Comparison of ENCODE assay signal across 8 cellular contexts in the genomic region with DNA sequence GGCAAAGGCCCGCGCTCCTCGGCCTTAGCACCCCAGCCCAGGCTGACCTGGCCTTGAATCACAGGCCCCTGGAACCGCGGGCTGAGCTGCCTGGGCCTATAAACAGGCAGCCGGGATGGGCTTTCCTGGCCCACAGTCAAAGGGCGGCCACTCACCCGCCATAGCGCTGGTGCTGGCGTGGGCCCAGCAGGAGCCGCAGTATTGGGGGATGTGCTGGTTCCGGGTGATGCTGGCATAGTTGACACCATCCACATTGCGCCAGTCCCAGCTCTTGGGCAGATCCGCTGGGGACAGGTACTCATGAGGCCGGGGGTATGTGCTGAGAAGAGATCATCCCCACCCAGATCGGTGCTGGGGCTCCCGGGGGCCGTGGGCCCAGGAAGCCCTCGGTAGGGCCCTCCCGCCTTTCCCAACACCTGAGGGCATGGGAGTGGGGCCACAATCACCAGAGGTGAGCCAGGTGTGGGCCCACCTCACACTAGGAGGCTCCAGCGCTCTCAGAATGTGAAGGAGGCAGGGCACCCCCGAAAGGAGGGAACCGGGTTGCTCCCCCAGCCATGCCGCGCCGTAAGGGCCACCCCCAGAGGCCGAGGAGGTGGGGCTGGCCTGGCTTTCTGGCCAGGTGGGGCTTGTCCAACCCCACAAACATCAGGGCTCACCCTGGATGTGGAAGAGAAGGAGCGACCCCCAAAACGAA. TPM values are rescaled to one million over a fixed set of nuclear protein-coding genes. Genes with fewer than 3 reads are reported as not detected.
DNase-seq lines count a peak whose midpoint lies in the region; ATAC-seq, FAIRE-seq and TF ChIP-seq lines count a peak whose summit lies in the region.

No MANE protein-coding gene starts in this region.

- H3K27me3 ChIP-seq in OCI-LY3 (ENCODE audit: low read depth, low read length) = peaks cover 3% of the 10 kb centered on the region

- H3K4me1 ChIP-seq in OCI-LY3 (ENCODE audit: low read length) = peaks cover 66% of the 10 kb centered on the region

- H3K36me3 Mint-ChIP-seq in Calu3 (ENCODE audit: insufficient read depth, unreplicated experiment) (peaks cover 52% of the 10 kb centered on the region), endothelial cell (ENCODE audit: low read depth, unreplicated experiment) (peaks cover 23% of the 10 kb centered on the region), naive B cell (peaks cover 0 to 23% of the 10 kb centered on the region in 2 donors)

- DNase-seq in Calu3 (peak; percentile 31), endothelial cell (ENCODE audit: low spot score) (no peak), naive B cell (no peak), NCI-H2171 (lab: John Stamatoyannopoulos, UW) (no peak), SHP77 treated with DMSO at 0.1 percent for 48 hours (lab: John Stamatoyannopoulos, UW) (no peak), frontal cortex (ENCODE audit: low spot score in 2 of 2) (no peak)

- peak overlapping the region; percentile 95 for H3K9ac ChIP-seq in OCI-LY3 (ENCODE audit: low read length)

- no peak for FAIRE-seq in frontal cortex (lab: Jason Lieb, UNC)

- H3K4me1 Mint-ChIP-seq in Calu3 (ENCODE audit: low read depth, unreplicated experiment) (peaks cover 42% of the 10 kb centered on the region), endothelial cell (ENCODE audit: unreplicated experiment) (peaks cover 52% of the 10 kb centered on the region), naive B cell (peaks cover 50 to 83% (median 75%) of the 10 kb centered on the region in 3 donors)

- H4K20me1 ChIP-seq in OCI-LY3 (ENCODE audit: insufficient read depth, low read length) = peaks cover 29% of the 10 kb centered on the region

- peak overlapping the region; percentile 82 for H3K4me3 ChIP-seq in OCI-LY3 (ENCODE audit: low read length)

- CTCF ChIA-PET in Calu3 (lab: Charles Lee) = no interaction called here

- H3K27me3 Mint-ChIP-seq in Calu3 (ENCODE audit: unreplicated experiment) (no peaks in the 10 kb centered on the region), endothelial cell (ENCODE audit: unreplicated experiment) (peaks cover 17% of the 10 kb centered on the region), naive B cell (no peaks in the 10 kb centered on the region)

- ATAC-seq in naive B cell (ENCODE audit: low read depth in 2 of 2) = no peak
- ATAC-seq in HG03097 (IDR thresholded peaks at IDR 0.05; ENCODE audit: low FRiP score, unreplicated experiment) = no peak

- H3K27ac Mint-ChIP-seq in Calu3 (ENCODE audit: unreplicated experiment) (peak overlapping the region; percentile 30), endothelial cell (ENCODE audit: unreplicated experiment) (peak overlapping the region; percentile 72), naive B cell (peak overlapping the region; percentile 24 to 100 (median 97))

- H3K79me2 ChIP-seq in OCI-LY3 (ENCODE audit: low read length) = peaks cover 59% of the 10 kb centered on the region

- H2AFZ ChIP-seq in OCI-LY3 (ENCODE audit: low read depth, low read length) = no peak overlapping the region

- no peaks in the 10 kb centered on the region for H3K9me3 ChIP-seq in OCI-LY3 (ENCODE audit: insufficient read depth, low read length)

- H3K36me3 ChIP-seq in OCI-LY3 (replicated peaks; ENCODE audit: low read depth, low read length) = peaks cover 40% of the 10 kb centered on the region

- H3K4me3 Mint-ChIP-seq in Calu3 (ENCODE audit: low read depth, unreplicated experiment) (peak overlapping the region; percentile 78), endothelial cell (ENCODE audit: unreplicated experiment) (peak overlapping the region; percentile 79), naive B cell (peak overlapping the region; percentile 88 to 100 (median 96))

- H3K4me2 ChIP-seq in OCI-LY3 (ENCODE audit: low read length) = peak overlapping the region; percentile 99

- TF ChIP-seq CTCF in Calu3 (IDR thresholded peaks at IDR 0.05; ENCODE audit: unreplicated experiment) = no peak
- TF ChIP-seq CTCF in OCI-LY3 (IDR thresholded peaks at IDR 0.05; ENCODE audit: low read depth, low read length) = no peak
- TF ChIP-seq CTCF in endothelial cell (IDR thresholded peaks at IDR 0.05; ENCODE audit: unreplicated experiment) = no peak

- intact Hi-C loops in Calu3 (cut with micrococcal nuclease; ENCODE audit: unreplicated experiment) = no loop called here

- H3K9me3 Mint-ChIP-seq in Calu3 (ENCODE audit: low read depth, unreplicated experiment) (no peaks in the 10 kb centered on the region), endothelial cell (ENCODE audit: unreplicated experiment) (no peaks in the 10 kb centered on the region), naive B cell (no peaks in the 10 kb centered on the region)

- peak overlapping the region; percentile 92 for H3K27ac ChIP-seq in OCI-LY3 (ENCODE audit: low read length)

- BruUV-seq in Calu3 (replicated peaks; lab: Mats Ljungman, UMichigan) = TSS peak; percentile 41

RNA-seq across cellular contexts. Expression of gene CTSZ, which starts 0.7 kb away (rescaled TPM):
- total RNA-seq in Calu3 (2022) (158 and 183 TPM in 2 replicates), endothelial cell (ENCODE audit: unreplicated experiment) (150 TPM), frontal cortex (10.6 TPM)
- polyA plus RNA-seq in naive B cell (ENCODE audit: low read depth in 6 of 6) = 10 to 100 TPM; 15.7 to 39.6 (median 25.4) TPM

RNA-seq across cellular contexts. Expression of gene TUBB1, which starts 12.9 kb away (rescaled TPM):
- not detected in 2 replicates for total RNA-seq in Calu3 (2022)
- not detected for total RNA-seq in endothelial cell (ENCODE audit: unreplicated experiment)
- polyA plus RNA-seq in naive B cell (ENCODE audit: low read depth in 6 of 6) = 10 to 100 TPM in 3 of 6 donors, 1 to 10 TPM in 3; 2.5 to 16.4 (median 11.0) TPM
- 0.41 TPM for total RNA-seq in frontal cortex

RNA-seq across cellular contexts. Expression of gene NELFCD, which starts 25.3 kb away (rescaled TPM):
- total RNA-seq in Calu3 (2022) (179 and 181 TPM in 2 replicates), endothelial cell (ENCODE audit: unreplicated experiment) (68.7 TPM), frontal cortex (45.7 TPM)
- polyA plus RNA-seq in naive B cell (ENCODE audit: low read depth in 6 of 6) = 100 to 1,000 TPM in 1 of 6 donors, 10 to 100 TPM in 5; 78.9 to 128 (median 86.2) TPM

RNA-seq across cellular contexts. Expression of gene ATP5F1E, which starts 25.8 kb away (rescaled TPM):
- 108 and 116 TPM in 2 replicates for total RNA-seq in Calu3 (2022)
- total RNA-seq in endothelial cell (ENCODE audit: unreplicated experiment) = 102 TPM
- 100 to 1,000 TPM in 1 of 6 donors, 10 to 100 TPM in 5; 53.9 to 103 (median 75.5) TPM for polyA plus RNA-seq in naive B cell (ENCODE audit: low read depth in 6 of 6)
- total RNA-seq in frontal cortex = 38.3 TPM

RNA-seq across cellular contexts. Expression of gene PRELID3B, which starts 36.3 kb away (rescaled TPM):
- total RNA-seq in Calu3 (2022) (128 and 136 TPM in 2 replicates), endothelial cell (ENCODE audit: unreplicated experiment) (40.2 TPM), frontal cortex (68.9 TPM)
- 10 to 100 TPM; 34.1 to 46.0 (median 37.5) TPM for polyA plus RNA-seq in naive B cell (ENCODE audit: low read depth in 6 of 6)

Comparison
In these comparisons a context has a peak if more than half of its experiments do, and no peak if none do; other contexts are left out.
1. H3K27ac Mint-ChIP-seq: peak in every context shown above with its lines; median percentile 97 in naive B cell; 72 in endothelial cell; 30 in Calu3.
2. RNA of gene CTSZ, which starts 0.7 kb away (total RNA-seq): 158 to 183 TPM in Calu3 and 150 TPM in endothelial cell (single experiment); 10.6 TPM in frontal cortex (single experiment); every median in the first group is over 10 times any median in the second.
3. Peak in every context shown above with its lines, with median percentiles within 50 percentile points of each other: H3K4me3 Mint-ChIP-seq.